13 cellular contexts compared by ENCODE assay signal in genomic region chrX:12967711-12968465, GRCh38. TPM values are rescaled to one million over a fixed set of nuclear protein-coding genes. Genes with fewer than 3 reads are reported as not detected.
A peak's percentile ranks its signal among the peaks of the same experiment; 100 is the strongest.
DNase-seq lines count a peak whose midpoint lies in the region; ATAC-seq and TF ChIP-seq lines count a peak whose summit lies in the region.
"Had no signal": no experiment of that assay in that cellular context is flagged by ENCODE, and none has a peak within 500 bp of the region (broad histone marks: within the 10 kb centered on the region; RNA-seq: fewer than 3 reads in every experiment).

No MANE protein-coding gene starts in this region.

- intact Hi-C loops in activated naive CD4-positive, alpha-beta T cell treated with anti-CD3 and anti-CD28 coated beads for 36 hours (cut with micrococcal nuclease) = no loop called here
- intact Hi-C loops in PC-9 (cut with micrococcal nuclease; ENCODE audit: unreplicated experiment) = no loop called here

- no peak overlapping the region for H3K4me2 ChIP-seq in PC-9

- POLR2A ChIA-PET in PC-9 (lab: Charles Lee; ENCODE audit: unreplicated experiment) = no interaction called here

- peak; percentile 58 for ATAC-seq in T-helper 17 cell
- peak; percentile 44 for ATAC-seq in effector memory CD8-positive, alpha-beta T cell (replicated peaks)

- H3K4me1 Mint-ChIP-seq in activated naive CD4-positive, alpha-beta T cell treated with anti-CD3 and anti-CD28 coated beads for 36 hours (ENCODE audit: low read depth) = peaks cover 44% of the 10 kb centered on the region
- peaks cover 27% of the 10 kb centered on the region for H3K4me1 Mint-ChIP-seq in T-helper 17 cell
- peaks cover 31 to 33% of the 10 kb centered on the region in 2 donors for H3K4me1 Mint-ChIP-seq in effector memory CD8-positive, alpha-beta T cell (ENCODE audit: low read depth in 2 of 2)

- H3K27ac ChIP-seq in thymus (ENCODE audit: low read depth) (peak overlapping the region; percentile 86), PC-9 (no peak overlapping the region)

- H3K79me2 ChIP-seq in PC-9 (ENCODE audit: low read depth) = no peaks in the 10 kb centered on the region

- no peak for TF ChIP-seq CTCF in PC-9 (conservative IDR thresholded peaks at IDR 0.05)

- H3K9me2 ChIP-seq in PC-9 (ENCODE audit: insufficient read depth) = no peaks in the 10 kb centered on the region

- no TSS peak for BruUV-seq in PC-9 (replicated peaks; lab: Mats Ljungman, UMichigan)

- H3K27ac Mint-ChIP-seq in activated naive CD4-positive, alpha-beta T cell treated with anti-CD3 and anti-CD28 coated beads for 36 hours = peak overlapping the region; percentile 96
- peak overlapping the region; percentile 100 for H3K27ac Mint-ChIP-seq in T-helper 17 cell
- H3K27ac Mint-ChIP-seq in effector memory CD8-positive, alpha-beta T cell = peak overlapping the region; percentile 89

- H2AFZ ChIP-seq in PC-9 = no peak overlapping the region

- H3K27me3 ChIP-seq in thymus (ENCODE audit: control insufficient read depth, insufficient read depth) (no peaks in the 10 kb centered on the region), PC-9 (ENCODE audit: insufficient read depth, low read depth) (no peaks in the 10 kb centered on the region)

- DNase-seq in activated naive CD4-positive, alpha-beta T cell treated with anti-CD3 and anti-CD28 coated beads for 36 hours = peak; percentile 66
- DNase-seq in activated naive CD4-positive, alpha-beta T cell treated with anti-CD3 and anti-CD28 coated beads, Interleukin-2, amount 50 U/mL, for 16 hours = no peak
- no peak for DNase-seq in T-helper 17 cell
- DNase-seq in effector memory CD8-positive, alpha-beta T cell = no peak
- DNase-seq in NCI-H187 (lab: John Stamatoyannopoulos, UW) = no peak
- DNase-seq in iPS-NIHi11 (ENCODE audit: low spot score) = no peak
- DNase-seq in PC-9 = no peak
- DNase-seq: cerebellar nuclear complex, EL, erythroblast, NCI-H2171 treated with DMSO at 0.1 percent for 48 hours had no signal

- no peaks in the 10 kb centered on the region for H3K9me3 ChIP-seq in T-helper 17 cell (ENCODE audit: control insufficient read depth, low read length, poor library complexity, severe bottlenecking)
- no peaks in the 10 kb centered on the region for H3K9me3 ChIP-seq in thymus (ENCODE audit: control insufficient read depth)
- no peaks in the 10 kb centered on the region for H3K9me3 ChIP-seq in PC-9 (ENCODE audit: insufficient read depth, low read depth)

- no peaks in the 10 kb centered on the region for H3K9me3 Mint-ChIP-seq in activated naive CD4-positive, alpha-beta T cell treated with anti-CD3 and anti-CD28 coated beads for 36 hours
- no peaks in the 10 kb centered on the region for H3K9me3 Mint-ChIP-seq in effector memory CD8-positive, alpha-beta T cell

- H3K27me3 Mint-ChIP-seq in activated naive CD4-positive, alpha-beta T cell treated with anti-CD3 and anti-CD28 coated beads for 36 hours (ENCODE audit: low read depth) = no peaks in the 10 kb centered on the region
- H3K27me3 Mint-ChIP-seq in T-helper 17 cell = no peaks in the 10 kb centered on the region
- H3K27me3 Mint-ChIP-seq in effector memory CD8-positive, alpha-beta T cell = no peaks in the 10 kb centered on the region

- no peaks in the 10 kb centered on the region for H3F3A ChIP-seq in PC-9 (ENCODE audit: insufficient read depth, low read depth)

- peaks cover 3% of the 10 kb centered on the region for H3K36me3 Mint-ChIP-seq in activated naive CD4-positive, alpha-beta T cell treated with anti-CD3 and anti-CD28 coated beads for 36 hours (ENCODE audit: low read depth)
- H3K36me3 Mint-ChIP-seq in T-helper 17 cell (ENCODE audit: low read depth) = no peaks in the 10 kb centered on the region
- peaks cover 13% of the 10 kb centered on the region for H3K36me3 Mint-ChIP-seq in effector memory CD8-positive, alpha-beta T cell (ENCODE audit: insufficient read depth)

- no peak overlapping the region for H3K4me3 ChIP-seq in thymus (ENCODE audit: low read length)
- H3K4me3 ChIP-seq in PC-9 = no peak overlapping the region

- WGBS in thymus = 50% methylated on average over 15 of the region's 15 CpGs

- peak overlapping the region; percentile 79 for H3K4me3 Mint-ChIP-seq in activated naive CD4-positive, alpha-beta T cell treated with anti-CD3 and anti-CD28 coated beads for 36 hours
- H3K4me3 Mint-ChIP-seq in T-helper 17 cell = peak overlapping the region; percentile 86
- H3K4me3 Mint-ChIP-seq in effector memory CD8-positive, alpha-beta T cell = peak overlapping the region; percentile 71 to 75

- H3K4me1 ChIP-seq in thymus (ENCODE audit: control insufficient read depth, insufficient read depth, low read length) (peaks cover 8% of the 10 kb centered on the region), PC-9 (replicated peaks; ENCODE audit: insufficient read depth) (no peaks in the 10 kb centered on the region)

- no peaks in the 10 kb centered on the region for H4K20me1 ChIP-seq in PC-9 (ENCODE audit: insufficient read depth)

- H3K36me3 ChIP-seq in thymus (ENCODE audit: control insufficient read depth, insufficient read depth) (no peaks in the 10 kb centered on the region), PC-9 (ENCODE audit: low read depth) (no peaks in the 10 kb centered on the region)

- CTCF ChIA-PET in activated naive CD4-positive, alpha-beta T cell treated with anti-CD3 and anti-CD28 coated beads for 36 hours (lab: Charles Lee) = interaction anchor here (0.6 to 10.3 kb wide), 8 partner anchors 9 to 521 kb away, joined by 3 to 125 read pairs (median 6); no protein-coding TSS in a partner anchor
- CTCF ChIA-PET in PC-9 (lab: Charles Lee) = no interaction called here

RNA-seq across cellular contexts. Expression of gene TMSB4X, which starts 7.0 kb away (rescaled TPM):
- 1,000 to 10,000 TPM; 5,535 to 5,691 TPM for total RNA-seq in activated naive CD4-positive, alpha-beta T cell treated with anti-CD3 and anti-CD28 coated beads for 36 hours
- total RNA-seq in T-helper 17 cell (1,000 to 10,000 TPM; 5,781 to 7,183 TPM), PC-9 (2021) (2,589 and 3,588 TPM in 2 replicates)
- polyA plus RNA-seq in thymus = 12,473 TPM
- total RNA-seq: SK-MEL-5 had no signal
